ENCODE assay signal across 18 cellular contexts in genomic region chr10:36170943-36171501, GRCh38.
"Had no signal": no experiment of that assay in that cellular context is flagged by ENCODE, and none has a peak within 500 bp of the region (broad histone marks: within the 10 kb centered on the region; RNA-seq: fewer than 3 reads in every experiment).

No MANE protein-coding gene starts in this region.

- ATAC-seq: activated CD4-positive, alpha-beta T cell treated with anti-CD3 and anti-CD28 coated beads for 36 hours; activated CD8-positive, alpha-beta T cell treated with anti-CD3 and anti-CD28 coated beads for 36 hours; activated naive CD8-positive, alpha-beta T cell treated with anti-CD3 and anti-CD28 coated beads, Interleukin-2, amount 50 U/mL, for 24 hours; activated T-cell treated with anti-CD3 and anti-CD28 coated beads, Interleukin-2, amount 50 U/mL, for 72 hours; body of pancreas; stimulated activated effector memory CD8-positive, alpha-beta T cell treated with anti-CD3 and anti-CD28 coated beads, Interleukin-12 subunit alpha, Interleukin-12 subunit beta, amount 100 ng/mL, for 72 hours had no signal

- H3K9me3 Mint-ChIP-seq: activated CD8-positive, alpha-beta T cell treated with anti-CD3 and anti-CD28 coated beads for 36 hours; endodermal cell; neural progenitor cell had no signal

- H2AFZ ChIP-seq: neural progenitor cell had no signal

- H3K9ac ChIP-seq: neural progenitor cell had no signal

- H3K27me3 Mint-ChIP-seq: activated CD4-positive, alpha-beta T cell treated with anti-CD3 and anti-CD28 coated beads for 36 hours; activated CD8-positive, alpha-beta T cell treated with anti-CD3 and anti-CD28 coated beads for 36 hours; activated naive CD8-positive, alpha-beta T cell treated with anti-CD3 and anti-CD28 coated beads, Interleukin-2, amount 50 U/mL, for 24 hours; memory B cell had no signal

- H3K4me2 ChIP-seq: neural progenitor cell had no signal

- H3K36me3 ChIP-seq: neural progenitor cell, right atrium auricular region, transverse colon, WERI-Rb-1 had no signal

- H3K27ac ChIP-seq: body of pancreas, neural progenitor cell, right atrium auricular region, WERI-Rb-1 had no signal

- H3K4me3 Mint-ChIP-seq: activated CD4-positive, alpha-beta T cell treated with anti-CD3 and anti-CD28 coated beads for 36 hours; activated CD8-positive, alpha-beta T cell treated with anti-CD3 and anti-CD28 coated beads for 36 hours; activated naive CD8-positive, alpha-beta T cell treated with anti-CD3 and anti-CD28 coated beads, Interleukin-2, amount 50 U/mL, for 24 hours; activated T-cell treated with anti-CD3 and anti-CD28 coated beads, Interleukin-2, amount 50 U/mL, for 72 hours; endodermal cell; memory B cell; neural progenitor cell; stimulated activated effector memory CD8-positive, alpha-beta T cell treated with anti-CD3 and anti-CD28 coated beads, Interleukin-12 subunit alpha, Interleukin-12 subunit beta, amount 100 ng/mL, for 72 hours had no signal

- H3K4me3 ChIP-seq: body of pancreas, neural progenitor cell, right atrium auricular region, transverse colon had no signal

- H3K4me1 ChIP-seq: body of pancreas, neural progenitor cell had no signal

- H3K27ac Mint-ChIP-seq: activated CD4-positive, alpha-beta T cell treated with anti-CD3 and anti-CD28 coated beads for 36 hours; activated CD8-positive, alpha-beta T cell treated with anti-CD3 and anti-CD28 coated beads for 36 hours; activated naive CD8-positive, alpha-beta T cell treated with anti-CD3 and anti-CD28 coated beads, Interleukin-2, amount 50 U/mL, for 24 hours; activated T-cell treated with anti-CD3 and anti-CD28 coated beads, Interleukin-2, amount 50 U/mL, for 72 hours; endodermal cell; memory B cell; neural progenitor cell; stimulated activated effector memory CD8-positive, alpha-beta T cell treated with anti-CD3 and anti-CD28 coated beads, Interleukin-12 subunit alpha, Interleukin-12 subunit beta, amount 100 ng/mL, for 72 hours had no signal

- H3K27me3 ChIP-seq: body of pancreas, neural progenitor cell, right atrium auricular region, transverse colon had no signal

- H3K36me3 Mint-ChIP-seq: memory B cell; neural progenitor cell; stimulated activated effector memory CD8-positive, alpha-beta T cell treated with anti-CD3 and anti-CD28 coated beads, Interleukin-12 subunit alpha, Interleukin-12 subunit beta, amount 100 ng/mL, for 72 hours had no signal

- DNase-seq: activated CD4-positive, alpha-beta T cell treated with anti-CD3 and anti-CD28 coated beads for 36 hours; activated CD8-positive, alpha-beta memory T cell treated with anti-CD3 and anti-CD28 coated beads, Interleukin-2, amount 50 U/mL, for 4 hours; activated CD8-positive, alpha-beta T cell treated with anti-CD3 and anti-CD28 coated beads for 36 hours; activated naive CD4-positive, alpha-beta T cell; activated naive CD8-positive, alpha-beta T cell treated with anti-CD3 and anti-CD28 coated beads, Interleukin-2, amount 50 U/mL, for 24 hours; activated T-cell treated with anti-CD3 and anti-CD28 coated beads, Interleukin-2, amount 50 U/mL, for 72 hours; body of pancreas; cerebellar nuclear complex; glutamatergic neuron; SIG-M5; T-helper 9 cell; transverse colon; WERI-Rb-1 had no signal

- H3K4me1 Mint-ChIP-seq: activated CD4-positive, alpha-beta T cell treated with anti-CD3 and anti-CD28 coated beads for 36 hours; activated naive CD8-positive, alpha-beta T cell treated with anti-CD3 and anti-CD28 coated beads, Interleukin-2, amount 50 U/mL, for 24 hours; memory B cell; stimulated activated effector memory CD8-positive, alpha-beta T cell treated with anti-CD3 and anti-CD28 coated beads, Interleukin-12 subunit alpha, Interleukin-12 subunit beta, amount 100 ng/mL, for 72 hours had no signal

- H3K9me3 ChIP-seq: body of pancreas, right atrium auricular region, transverse colon had no signal
